Comparison of ENCODE assay signal across 8 cellular contexts in the genomic region with DNA sequence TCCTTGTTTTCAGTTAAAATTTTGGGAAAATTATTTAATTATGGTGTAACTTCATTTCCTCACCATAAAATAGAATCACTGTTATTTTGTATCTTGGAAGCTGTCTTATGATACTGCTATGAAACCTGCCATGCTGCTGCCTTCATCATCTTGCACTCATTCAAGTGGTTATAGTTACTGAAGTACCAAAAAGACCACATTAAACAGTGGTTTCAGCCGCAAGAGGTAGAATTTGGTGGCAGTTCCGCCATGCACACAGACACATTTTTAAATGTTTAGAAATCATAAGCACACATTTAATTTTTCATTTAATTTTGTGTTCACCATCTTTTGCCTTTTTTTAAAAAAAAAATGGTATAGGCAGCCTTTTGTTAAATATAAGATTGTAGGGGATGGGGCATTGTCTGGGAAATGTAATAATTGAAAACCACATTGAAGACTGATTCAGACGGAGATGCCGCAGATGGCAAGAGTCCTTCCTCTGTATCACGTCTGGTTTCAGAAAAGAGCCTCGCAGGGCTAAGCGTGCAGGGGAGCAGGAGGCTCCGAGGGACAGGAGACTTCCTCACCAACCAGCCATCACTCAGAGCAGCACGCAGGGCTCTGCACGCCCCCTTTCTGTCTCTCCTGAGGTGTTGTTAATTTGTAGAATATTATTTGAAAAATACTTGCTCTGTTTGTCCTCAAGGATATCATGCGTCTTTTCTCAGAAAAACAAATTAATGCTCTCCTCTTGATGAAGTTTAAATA.
DNase-seq lines count a peak whose midpoint lies in the region; ATAC-seq and TF ChIP-seq lines count a peak whose summit lies in the region.

No MANE protein-coding gene starts in this region.

- no peaks in the 10 kb centered on the region for H3K27me3 ChIP-seq in prostate gland (replicated peaks; ENCODE audit: insufficient read depth)
- no peaks in the 10 kb centered on the region for H3K27me3 ChIP-seq in right atrium auricular region

- H3K4me3 ChIP-seq in prostate gland (no peak overlapping the region), right atrium auricular region (no peak overlapping the region)

- no peak for TF ChIP-seq POLR2A in prostate gland (IDR thresholded peaks at IDR 0.05)

- WGBS in prostate gland: 84% methylated on average over 11 of the region's 11 CpGs

- no peaks in the 10 kb centered on the region for H3K36me3 Mint-ChIP-seq in activated T-helper 17 cell treated with anti-CD3 and anti-CD28 coated beads, Interleukin-2, amount 50 U/mL, for 72 hours (ENCODE audit: low read depth)

- no peak for TF ChIP-seq CTCF in prostate gland (IDR thresholded peaks at IDR 0.05)
- no peak for TF ChIP-seq CTCF in right atrium auricular region (IDR thresholded peaks at IDR 0.05)

- ATAC-seq in GM19438 (IDR thresholded peaks at IDR 0.05; ENCODE audit: low read depth, unreplicated experiment): peak; percentile 71
- peak; percentile 67 for ATAC-seq in HG03342 (IDR thresholded peaks at IDR 0.05; ENCODE audit: unreplicated experiment)
- peak; percentile 95 for ATAC-seq in activated T-helper 17 cell treated with anti-CD3 and anti-CD28 coated beads, Interleukin-2, amount 50 U/mL, for 72 hours (replicated peaks)

- H3K4me1 ChIP-seq in prostate gland (replicated peaks) (no peaks in the 10 kb centered on the region), right atrium auricular region (peaks cover 0 to 18% of the 10 kb centered on the region in 2 donors)

- H3K9me3 Mint-ChIP-seq in activated T-helper 17 cell treated with anti-CD3 and anti-CD28 coated beads, Interleukin-2, amount 50 U/mL, for 72 hours: peaks cover 5% of the 10 kb centered on the region

- no peaks in the 10 kb centered on the region for H3K9me3 ChIP-seq in prostate gland
- no peaks in the 10 kb centered on the region for H3K9me3 ChIP-seq in right atrium auricular region

- H3K27me3 Mint-ChIP-seq in activated T-helper 17 cell treated with anti-CD3 and anti-CD28 coated beads, Interleukin-2, amount 50 U/mL, for 72 hours: peaks cover 56% of the 10 kb centered on the region

- peak overlapping the region; percentile 36 for H3K4me3 Mint-ChIP-seq in activated T-helper 17 cell treated with anti-CD3 and anti-CD28 coated beads, Interleukin-2, amount 50 U/mL, for 72 hours

- H3K27ac Mint-ChIP-seq in activated T-helper 17 cell treated with anti-CD3 and anti-CD28 coated beads, Interleukin-2, amount 50 U/mL, for 72 hours: peak overlapping the region; percentile 52

- intact Hi-C loops in prostate gland (cut with DNase I): no loop called here

- H3K27ac ChIP-seq in prostate gland (no peak overlapping the region), right atrium auricular region (no peak overlapping the region)

- H3K36me3 ChIP-seq in prostate gland (no peaks in the 10 kb centered on the region), right atrium auricular region (no peaks in the 10 kb centered on the region)

- peak in 2 of 3 experiments; percentile 13 to 28 for DNase-seq in stimulated activated CD4-positive, alpha-beta T cell treated with anti-CD3 and anti-CD28 coated beads, TNF-alpha, amount 100 ng/mL, for 24 hours (ENCODE audit: low read depth in 3 of 3)
- DNase-seq in NCI-H1092 treated with DMSO at 0.1 percent for 48 hours (lab: John Stamatoyannopoulos, UW): no peak
- no peak for DNase-seq in prostate gland (ENCODE audit: low spot score)
- no peak for DNase-seq in G401 (ENCODE audit: low spot score)
- no peak for DNase-seq in right atrium auricular region (ENCODE audit: low spot score)

- in situ Hi-C loops in G401 (cut with HindIII; ENCODE audit: low sequenced_read_pairs): no loop called here

- peaks cover 6% of the 10 kb centered on the region for H3K4me1 Mint-ChIP-seq in activated T-helper 17 cell treated with anti-CD3 and anti-CD28 coated beads, Interleukin-2, amount 50 U/mL, for 72 hours

Comparison
In these comparisons a context has a peak if more than half of its experiments do, and no peak if none do; other contexts are left out.
1. DNase-seq: peak in stimulated activated CD4-positive, alpha-beta T cell treated with anti-CD3 and anti-CD28 coated beads, TNF-alpha, amount 100 ng/mL, for 24 hours (2 of 3); none in NCI-H1092 treated with DMSO at 0.1 percent for 48 hours (single experiment), prostate gland (single experiment), G401 (single experiment) and right atrium auricular region (single experiment).
2. Peak in every context shown above with its lines, with median percentiles within 50 percentile points of each other: ATAC-seq.